Comparison of ENCODE assay signal across 8 cellular contexts in genomic region chr5:133610489-133611356, GRCh38. TPM values are rescaled to one million over a fixed set of nuclear protein-coding genes. Genes with fewer than 3 reads are reported as not detected.
DNase-seq lines count a peak whose midpoint lies in the region; ATAC-seq and TF ChIP-seq lines count a peak whose summit lies in the region.

No MANE protein-coding gene starts in this region.

- DNase-seq in activated naive CD4-positive, alpha-beta T cell treated with Interleukin-2 at 50 U/mL for 16 hours, result peak; percentile 31
- DNase-seq in activated naive CD4-positive, alpha-beta T cell (lab: John Stamatoyannopoulos, UW), result no peak
- peak; percentile 8 for DNase-seq in NCI-H2227 treated with DMSO at 0.1 percent for 48 hours (lab: John Stamatoyannopoulos, UW)
- peak; percentile 62 for DNase-seq in adipocyte (ENCODE audit: low read depth)
- DNase-seq in heart right ventricle, result peak; percentile 45 to 64
- peak; percentile 42 for DNase-seq in pons (ENCODE audit: low spot score)
- no peak for DNase-seq in NCI-H82 (lab: John Stamatoyannopoulos, UW)
- DNase-seq in Karpas-422, result no peak

- peak overlapping the region; percentile 60 for H3K4me3 ChIP-seq in adipocyte (ENCODE audit: low read length)
- H3K4me3 ChIP-seq in heart right ventricle, result peak overlapping the region in 9 of 10 donors; percentile 22 to 45 (median 38)
- H3K4me3 ChIP-seq in Karpas-422 (ENCODE audit: low read length), result no peak overlapping the region

- H3K36me3 ChIP-seq in adipocyte (ENCODE audit: control insufficient read depth, insufficient read depth, low read length, severe bottlenecking) (no peaks in the 10 kb centered on the region), heart right ventricle (no peaks in the 10 kb centered on the region), Karpas-422 (ENCODE audit: insufficient read depth, low read length) (no peaks in the 10 kb centered on the region)

- no peak overlapping the region for H3K9ac ChIP-seq in adipocyte (ENCODE audit: low read length)
- no peak overlapping the region for H3K9ac ChIP-seq in Karpas-422 (ENCODE audit: low read length)

- peaks cover 4% of the 10 kb centered on the region for H3K4me1 ChIP-seq in adipocyte (ENCODE audit: control insufficient read depth, insufficient read depth, low read length)
- peaks cover 8 to 35% (median 15%) of the 10 kb centered on the region in 9 donors for H3K4me1 ChIP-seq in heart right ventricle
- no peaks in the 10 kb centered on the region for H3K4me1 ChIP-seq in Karpas-422 (ENCODE audit: low read length)

- H3K9me2 ChIP-seq in Karpas-422 (replicated peaks; ENCODE audit: insufficient read depth, low read length), result no peaks in the 10 kb centered on the region

- H3K9me3 ChIP-seq in adipocyte (ENCODE audit: control insufficient read depth, low read length) (no peaks in the 10 kb centered on the region), heart right ventricle (no peaks in the 10 kb centered on the region), Karpas-422 (ENCODE audit: low read length) (no peaks in the 10 kb centered on the region)

- H3K79me2 ChIP-seq in Karpas-422 (ENCODE audit: low read length), result no peaks in the 10 kb centered on the region

- peak; percentile 33 to 73 (median 56) for TF ChIP-seq CTCF in heart right ventricle (IDR thresholded peaks at IDR 0.05)

- peak; percentile 93 to 97 (median 96) for ATAC-seq in heart right ventricle

- no peak overlapping the region for H3K4me2 ChIP-seq in Karpas-422 (ENCODE audit: low read depth, low read length, poor library complexity, severe bottlenecking)

- H3K27me3 ChIP-seq in adipocyte (replicated peaks; ENCODE audit: control insufficient read depth, insufficient read depth, low read length), result peaks cover 75% of the 10 kb centered on the region
- peaks cover 15 to 84% (median 76%) of the 10 kb centered on the region in 7 donors for H3K27me3 ChIP-seq in heart right ventricle
- H3K27me3 ChIP-seq in Karpas-422 (ENCODE audit: low read length), result no peaks in the 10 kb centered on the region

- H3K27ac ChIP-seq in heart right ventricle (no peak overlapping the region), Karpas-422 (ENCODE audit: low read length) (no peak overlapping the region)

- no peaks in the 10 kb centered on the region for H4K20me1 ChIP-seq in Karpas-422 (ENCODE audit: insufficient read depth, low read depth, low read length)

- no peak overlapping the region for H2AFZ ChIP-seq in Karpas-422 (ENCODE audit: low read length)

- 6 to 7% methylated on average over 57 of the region's 57 CpGs for WGBS in heart right ventricle, 2 donors

- intact Hi-C loops in heart right ventricle (cut with DNase I), result loop anchor here in 8 of 10 donors (5.0 to 10.0 kb wide), 3 partner anchors 186 to 496 kb away; no protein-coding TSS in a partner anchor

RNA-seq across cellular contexts. Expression of gene FSTL4, which starts 1.6 kb away (rescaled TPM):
- total RNA-seq in heart right ventricle, result under 1 TPM in 5 of 10 donors, not detected in 5; 0.05 to 0.42 (median 0.39) TPM
- polyA plus RNA-seq in heart right ventricle, result under 1 TPM in 1 of 2 donors, not detected in 1; 0.01 TPM
- not detected in 2 replicates for total RNA-seq in Karpas-422 (2014; rRNA removed; shearing (Covaris generic); ENCODE audit: low replicate concordance)

Comparison
In these comparisons a context has a peak if more than half of its experiments do, and no peak if none do; other contexts are left out.
1. DNase-seq: peak in activated naive CD4-positive, alpha-beta T cell treated with Interleukin-2 at 50 U/mL for 16 hours (single experiment), NCI-H2227 treated with DMSO at 0.1 percent for 48 hours (single experiment), adipocyte (single experiment), heart right ventricle (2 of 2) and pons (single experiment); none in activated naive CD4-positive, alpha-beta T cell (0 of 4), NCI-H82 (single experiment) and Karpas-422 (single experiment).